In genomic region chr4:10007772-10008171, GRCh38 we compare ENCODE assay signal across 2 cellular contexts.
A peak's percentile ranks its signal among the peaks of the same experiment; 100 is the strongest.
TF ChIP-seq lines count a peak whose summit lies in the region.

No MANE protein-coding gene starts in this region.

TF ChIP-seq in HepG2, 621 proteins besides CTCF, POLR2A, EP300 and RAD21:
- TF ChIP-seq REST (IDR thresholded peaks at IDR 0.05; ENCODE audit: borderline replicate concordance in 1 of 2, low read depth in 1 of 2, low read length in 2 of 2): no peak
- TF ChIP-seq ZNF136 (CRISPR knock-in tag; IDR thresholded peaks at IDR 0.05; ENCODE audit: low read depth): 0 out of 2 replicates have a peak, but pooled peaks have one; percentile 18
- no peak for TF ChIP-seq ZSCAN22 (CRISPR knock-in tag; IDR thresholded peaks at IDR 0.05)
- no peak for TF ChIP-seq PHB2 (IDR thresholded peaks at IDR 0.05; ENCODE audit: partially characterized antibody)
- no peak for TF ChIP-seq ZNF615 (CRISPR knock-in tag; IDR thresholded peaks at IDR 0.05; ENCODE audit: borderline replicate concordance)
- no peak for TF ChIP-seq NR2F2 (IDR thresholded peaks at IDR 0.05; ENCODE audit: borderline replicate concordance, low read depth)
- TF ChIP-seq ZNF362 (CRISPR knock-in tag; IDR thresholded peaks at IDR 0.05; ENCODE audit: borderline replicate concordance): no peak
- no peak for TF ChIP-seq MLXIP (CRISPR knock-in tag; IDR thresholded peaks at IDR 0.05; ENCODE audit: borderline replicate concordance)
- no peak for TF ChIP-seq MXI1 (IDR thresholded peaks at IDR 0.05; ENCODE audit: borderline replicate concordance, low read depth, low read length)

TF ChIP-seq in GM12878, 131 proteins besides CTCF, POLR2A, EP300 and RAD21 (continues in another document):
- TF ChIP-seq ZBTB11 (CRISPR knock-in tag; IDR thresholded peaks at IDR 0.05): no peak
- no peak for TF ChIP-seq KDM1A (IDR thresholded peaks at IDR 0.05; ENCODE audit: borderline replicate concordance)
- TF ChIP-seq ASH2L (IDR thresholded peaks at IDR 0.05; ENCODE audit: borderline replicate concordance, low read depth): no peak
- TF ChIP-seq RFX5 (IDR thresholded peaks at IDR 0.05; ENCODE audit: low read depth, low read length): no peak
- no peak for TF ChIP-seq SREBF1 (IDR thresholded peaks at IDR 0.05; ENCODE audit: low read length)
- TF ChIP-seq KAT2A (conservative IDR thresholded peaks at IDR 0.05; ENCODE audit: control insufficient read depth, low read depth, low read length): no peak
- no peak for TF ChIP-seq IRF5 (IDR thresholded peaks at IDR 0.05; ENCODE audit: borderline replicate concordance)
- TF ChIP-seq CBFB (IDR thresholded peaks at IDR 0.05; ENCODE audit: low read depth): 0 out of 2 replicates have a peak, but pooled peaks have one; percentile 36
- TF ChIP-seq BCLAF1 (IDR thresholded peaks at IDR 0.05): no peak
- no peak for TF ChIP-seq SMAD1 (IDR thresholded peaks at IDR 0.05; ENCODE audit: low read depth, partially characterized antibody)
- no peak for TF ChIP-seq EZH2 (IDR thresholded peaks at IDR 0.05; ENCODE audit: borderline replicate concordance, control insufficient read depth, low read depth, low read length)
- no peak for TF ChIP-seq STAT3 (IDR thresholded peaks at IDR 0.05; ENCODE audit: low read depth, low read length)
- no peak for TF ChIP-seq MLLT1 (IDR thresholded peaks at IDR 0.05)
- 0 out of 2 replicates have a peak, but pooled peaks have one; percentile 24 for TF ChIP-seq GABPA (IDR thresholded peaks at IDR 0.05; ENCODE audit: low read depth)
- TF ChIP-seq TCF7 (IDR thresholded peaks at IDR 0.05; ENCODE audit: borderline replicate concordance): no peak
- TF ChIP-seq BCL11A (IDR thresholded peaks at IDR 0.05; ENCODE audit: low read depth, low read length): peak; percentile 84
- no peak for TF ChIP-seq SUZ12 (IDR thresholded peaks at IDR 0.05; ENCODE audit: unreplicated experiment)
- TF ChIP-seq MYB (IDR thresholded peaks at IDR 0.05; ENCODE audit: borderline replicate concordance, low read depth, low read length): no peak
- TF ChIP-seq NFXL1 (IDR thresholded peaks at IDR 0.05; ENCODE audit: borderline replicate concordance): no peak
- peak in 1 of 2 experiments; percentile 34; a peak in 1 of 4 replicates for TF ChIP-seq BHLHE40 (IDR thresholded peaks at IDR 0.05; ENCODE audit: borderline replicate concordance in 1 of 2, low read depth in 2 of 2, low read length in 1 of 2)
- no peak for TF ChIP-seq E2F4 (IDR thresholded peaks at IDR 0.05; ENCODE audit: low read depth, low read length)
- TF ChIP-seq BACH1 (IDR thresholded peaks at IDR 0.05; ENCODE audit: borderline replicate concordance): peak; percentile 67; the same call in 1 of the 2 replicates
- no peak for TF ChIP-seq SMAD5 (IDR thresholded peaks at IDR 0.05; ENCODE audit: low read depth)
- no peak for TF ChIP-seq SP1 (IDR thresholded peaks at IDR 0.05; ENCODE audit: low read depth, low read length)
- no peak for TF ChIP-seq PAX8 (IDR thresholded peaks at IDR 0.05)
- TF ChIP-seq CUX1 (IDR thresholded peaks at IDR 0.05; ENCODE audit: insufficient replicate concordance, low read depth, low read length): peak; percentile 57
- TF ChIP-seq BRCA1 (IDR thresholded peaks at IDR 0.05; ENCODE audit: low read depth, low read length): no peak
- TF ChIP-seq RUNX3 (IDR thresholded peaks at IDR 0.05; ENCODE audit: low read length): peak; percentile 72
- TF ChIP-seq ZNF622 (IDR thresholded peaks at IDR 0.05): no peak
- TF ChIP-seq ZBED1 (IDR thresholded peaks at IDR 0.05; ENCODE audit: borderline replicate concordance): peak; percentile 45; the same call in 1 of the 2 replicates
- TF ChIP-seq E4F1 (IDR thresholded peaks at IDR 0.05; ENCODE audit: borderline replicate concordance, partially characterized antibody): no peak
- TF ChIP-seq CREB1 (IDR thresholded peaks at IDR 0.05; ENCODE audit: low read depth): peak; percentile 54; the same call in 1 of the 2 replicates
- TF ChIP-seq TARDBP (IDR thresholded peaks at IDR 0.05; ENCODE audit: borderline replicate concordance): no peak
- peak; percentile 34; the same call in 1 of the 2 replicates for TF ChIP-seq IKZF1 (conservative IDR thresholded peaks at IDR 0.05)
- TF ChIP-seq MTA2 (IDR thresholded peaks at IDR 0.05; ENCODE audit: low read depth): no peak
- TF ChIP-seq CHD2 (IDR thresholded peaks at IDR 0.05; ENCODE audit: borderline replicate concordance, low read depth, low read length): no peak
